Comparison of ENCODE assay signal across 13 cellular contexts in genomic region chr14:50871914-50872732, GRCh38. TPM values are rescaled to one million over a fixed set of nuclear protein-coding genes. Genes with fewer than 3 reads are reported as not detected.
DNase-seq lines count a peak whose midpoint lies in the region; ATAC-seq and TF ChIP-seq lines count a peak whose summit lies in the region.
"Had no signal": no experiment of that assay in that cellular context is flagged by ENCODE, and none has a peak within 500 bp of the region (broad histone marks: within the 10 kb centered on the region; RNA-seq: fewer than 3 reads in every experiment).

ABHD12B (plus strand) TSS chr14:50872053; CDS start chr14:50872175, 122 bp downstream.

- no peak for ATAC-seq in activated T-cell treated with anti-CD3 and anti-CD28 coated beads, Interleukin-2, amount 50 U/mL, for 72 hours (replicated peaks in 1 of 2)
- no peak for ATAC-seq in activated T-cell treated with anti-CD3 and anti-CD28 coated beads, Interleukin-2, amount 50 U/mL, for 4 hours
- ATAC-seq in thoracic aorta (ENCODE audit: insufficient number of reproducible peaks, low FRiP score, low read depth) = no peak
- ATAC-seq: HCT116 had no signal

- peaks cover 0 to 2% of the 10 kb centered on the region in 2 donors for H3K36me3 Mint-ChIP-seq in activated T-cell treated with anti-CD3 and anti-CD28 coated beads, Interleukin-2, amount 50 U/mL, for 72 hours (ENCODE audit: insufficient read depth in 2 of 2)
- H3K36me3 Mint-ChIP-seq in activated T-cell treated with anti-CD3 and anti-CD28 coated beads, Interleukin-2, amount 50 U/mL, for 4 hours (ENCODE audit: insufficient read depth) = no peaks in the 10 kb centered on the region
- H3K36me3 Mint-ChIP-seq in endodermal cell (ENCODE audit: low read depth) = no peaks in the 10 kb centered on the region
- peaks cover 4% of the 10 kb centered on the region for H3K36me3 Mint-ChIP-seq in mesothelial cell of epicardium

- H3K27ac Mint-ChIP-seq in activated T-cell treated with anti-CD3 and anti-CD28 coated beads, Interleukin-2, amount 50 U/mL, for 72 hours = no peak within 1 kb of the TSS
- H3K27ac Mint-ChIP-seq in endodermal cell (no peak within 1 kb of the TSS), mesothelial cell of epicardium (no peak within 1 kb of the TSS)

- H3K27ac ChIP-seq in endodermal cell (ENCODE audit: low read depth, low read length) (no peak within 1 kb of the TSS), thoracic aorta (no peak within 1 kb of the TSS)

- DNase-seq in activated T-cell treated with anti-CD3 and anti-CD28 coated beads, Interleukin-2, amount 50 U/mL, for 72 hours = no peak
- no peak for DNase-seq in activated T-cell treated with anti-CD3 and anti-CD28 coated beads, Interleukin-2, amount 50 U/mL, for 4 hours
- peak; percentile 73 for DNase-seq in endodermal cell
- DNase-seq in mesothelial cell of epicardium (ENCODE audit: low spot score in 2 of 2, unreplicated experiment in 2 of 2) = no peak
- DNase-seq in thoracic aorta (ENCODE audit: low spot score) = no peak
- no peak for DNase-seq in NCI-H1417 treated with DMSO at 0.1 percent for 48 hours (lab: John Stamatoyannopoulos, UW)
- no peak for DNase-seq in DMS114 treated with DMSO at 0.1 percent for 48 hours (lab: John Stamatoyannopoulos, UW; ENCODE audit: unreplicated experiment)
- no peak for DNase-seq in islet precursor cell
- DNase-seq: activated gamma-delta T cell treated with Interleukin-2 at 50 U/mL for 16 hours had no signal

- H3K9me3 Mint-ChIP-seq in activated T-cell treated with anti-CD3 and anti-CD28 coated beads, Interleukin-2, amount 50 U/mL, for 72 hours = no peaks in the 10 kb centered on the region
- H3K9me3 Mint-ChIP-seq in activated T-cell treated with anti-CD3 and anti-CD28 coated beads, Interleukin-2, amount 50 U/mL, for 4 hours = no peaks in the 10 kb centered on the region
- no peaks in the 10 kb centered on the region for H3K9me3 Mint-ChIP-seq in endodermal cell
- H3K9me3 Mint-ChIP-seq in mesothelial cell of epicardium = peaks cover 4% of the 10 kb centered on the region

- H3K9me3 ChIP-seq in endodermal cell (ENCODE audit: control insufficient read depth, low read length) (no peaks in the 10 kb centered on the region), thoracic aorta (no peaks in the 10 kb centered on the region)

- 21 to 90% methylated on average over 1 to 63 of the region's 63 CpGs for WGBS in endodermal cell (ENCODE audit: insufficient coverage in 1 of 2, insufficient read length in 1 of 2), 2 experiments

- H3K36me3 ChIP-seq in endodermal cell (ENCODE audit: control insufficient read depth, insufficient read depth, low read length) (no peaks in the 10 kb centered on the region), thoracic aorta (no peaks in the 10 kb centered on the region)

- H3K4me1 ChIP-seq in endodermal cell (ENCODE audit: control insufficient read depth, insufficient read depth, low read length) (peaks cover 5% of the 10 kb centered on the region), thoracic aorta (ENCODE audit: control insufficient read depth in 1 of 2, low read depth in 2 of 2) (peaks cover 0 to 4% of the 10 kb centered on the region in 2 donors)

- H3K4me3 Mint-ChIP-seq in activated T-cell treated with anti-CD3 and anti-CD28 coated beads, Interleukin-2, amount 50 U/mL, for 72 hours = peak within 1 kb of the TSS; percentile 8 to 50
- H3K4me3 Mint-ChIP-seq in activated T-cell treated with anti-CD3 and anti-CD28 coated beads, Interleukin-2, amount 50 U/mL, for 4 hours = no peak within 1 kb of the TSS
- peak within 1 kb of the TSS; percentile 20 for H3K4me3 Mint-ChIP-seq in endodermal cell
- peak within 1 kb of the TSS; percentile 37 for H3K4me3 Mint-ChIP-seq in mesothelial cell of epicardium

- no peak within 1 kb of the TSS for H3K9ac ChIP-seq in endodermal cell (ENCODE audit: extremely low read depth, low read length, poor library complexity, severe bottlenecking)

- H3K4me3 ChIP-seq in endodermal cell (ENCODE audit: low read length) (no peak within 1 kb of the TSS), thoracic aorta (peak within 1 kb of the TSS; percentile 54)

- H3K27me3 Mint-ChIP-seq in activated T-cell treated with anti-CD3 and anti-CD28 coated beads, Interleukin-2, amount 50 U/mL, for 72 hours (ENCODE audit: low read depth) = peaks cover 89% of the 10 kb centered on the region
- peaks cover 69% of the 10 kb centered on the region for H3K27me3 Mint-ChIP-seq in activated T-cell treated with anti-CD3 and anti-CD28 coated beads, Interleukin-2, amount 50 U/mL, for 4 hours (ENCODE audit: low read depth)
- H3K27me3 Mint-ChIP-seq in endodermal cell (ENCODE audit: insufficient read depth) (peaks cover 45% of the 10 kb centered on the region), mesothelial cell of epicardium (ENCODE audit: low read depth) (peaks cover 69% of the 10 kb centered on the region)

- TF ChIP-seq CTCF in endodermal cell (conservative IDR thresholded peaks at IDR 0.05) = no peak
- no peak for TF ChIP-seq CTCF in mesothelial cell of epicardium (IDR thresholded peaks at IDR 0.05; ENCODE audit: unreplicated experiment)
- no peak for TF ChIP-seq CTCF in thoracic aorta (IDR thresholded peaks at IDR 0.05)

- H3K27me3 ChIP-seq in endodermal cell (ENCODE audit: control insufficient read depth, insufficient read depth, low read length, poor library complexity, severe bottlenecking) = peaks cover 48% of the 10 kb centered on the region
- H3K27me3 ChIP-seq in thoracic aorta (replicated peaks; ENCODE audit: insufficient read depth) = peaks cover 7% of the 10 kb centered on the region

- H3K4me1 Mint-ChIP-seq in activated T-cell treated with anti-CD3 and anti-CD28 coated beads, Interleukin-2, amount 50 U/mL, for 72 hours (ENCODE audit: low read depth) = peaks cover 45% of the 10 kb centered on the region
- H3K4me1 Mint-ChIP-seq in activated T-cell treated with anti-CD3 and anti-CD28 coated beads, Interleukin-2, amount 50 U/mL, for 4 hours (ENCODE audit: low read depth) = peaks cover 30% of the 10 kb centered on the region
- H3K4me1 Mint-ChIP-seq in endodermal cell (peaks cover 26% of the 10 kb centered on the region), mesothelial cell of epicardium (peaks cover 6% of the 10 kb centered on the region)

RNA-seq across cellular contexts. Expression of gene ABHD12B, which starts in this region (rescaled TPM):
- total RNA-seq in activated T-cell treated with anti-CD3 and anti-CD28 coated beads, Interleukin-2, amount 50 U/mL, for 72 hours = not detected
- total RNA-seq in activated T-cell treated with anti-CD3 and anti-CD28 coated beads, Interleukin-2, amount 50 U/mL, for 4 hours = not detected
- total RNA-seq in endodermal cell (10 to 100 TPM in 1 of 2 donors, under 1 TPM in 1; 0.80 to 55.0 TPM), mesothelial cell of epicardium (0.16 to 0.47 TPM (median 0.27 TPM) in 3 replicates), thoracic aorta (not detected)
- 0.71 TPM for polyA plus RNA-seq in endodermal cell (2013, experiment 1 of 2)
- polyA plus RNA-seq in endodermal cell (2013, experiment 2 of 2) = 0.75 TPM
- total RNA-seq: HT-29; posterior vena cava; T-helper 2 cell treated with Interferon-gamma antibody and Interleukin-4, amounts not matched to agents 100 ng/mL and 5 ng/mL, for 36 hours had no signal
